In the genomic region with DNA sequence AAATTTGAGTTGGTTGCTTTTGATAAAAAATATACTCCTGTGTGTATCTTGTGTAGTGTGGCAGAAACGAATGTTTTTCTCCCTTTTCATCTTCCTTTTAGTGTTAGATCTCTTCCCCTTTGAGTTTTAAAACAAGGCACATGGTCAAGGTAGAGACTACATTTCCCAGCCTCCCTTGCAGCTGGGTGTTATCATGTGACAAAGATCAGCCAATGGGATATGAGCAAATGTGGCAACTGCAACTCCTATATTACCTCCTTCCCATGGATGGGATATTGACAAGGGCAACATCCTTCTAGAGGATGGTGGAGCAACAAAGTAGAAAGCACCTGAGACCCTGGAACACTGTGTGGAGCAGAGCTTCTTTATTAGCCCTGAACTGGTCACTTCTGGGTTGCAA, we compare ENCODE assay signal across 10 cellular contexts. TPM values are rescaled to one million over a fixed set of nuclear protein-coding genes. Genes with fewer than 3 reads are reported as not detected.
DNase-seq lines count a peak whose midpoint lies in the region; ATAC-seq and TF ChIP-seq lines count a peak whose summit lies in the region.
"Had no signal": no experiment of that assay in that cellular context is flagged by ENCODE, and none has a peak within 500 bp of the region (broad histone marks: within the 10 kb centered on the region; RNA-seq: fewer than 3 reads in every experiment).

No MANE protein-coding gene starts in this region.

- H3K27ac ChIP-seq in DOHH2 (ENCODE audit: low read depth, low read length) (no peak overlapping the region), SU-DHL-6 (ENCODE audit: low read depth, low read length) (no peak overlapping the region), caudate nucleus (ENCODE audit: low read depth, low read length) (no peak overlapping the region)
- H3K27ac ChIP-seq: cardiac muscle cell had no signal

- H3K9me2 ChIP-seq in DOHH2 (replicated peaks; ENCODE audit: control insufficient read depth, low read length) (no peaks in the 10 kb centered on the region), SU-DHL-6 (replicated peaks; ENCODE audit: insufficient read depth, low read length) (no peaks in the 10 kb centered on the region)

- no peak for TF ChIP-seq CTCF in DOHH2 (IDR thresholded peaks at IDR 0.05; ENCODE audit: low read depth, low read length, poor library complexity, severe bottlenecking)
- TF ChIP-seq CTCF in SU-DHL-6 (IDR thresholded peaks at IDR 0.05; ENCODE audit: insufficient read depth, low read length, poor library complexity, severe bottlenecking) = no peak

- peaks cover 10% of the 10 kb centered on the region for H3K4me1 ChIP-seq in DOHH2 (ENCODE audit: control insufficient read depth, low read length)

- H3K79me2 ChIP-seq in DOHH2 (ENCODE audit: control insufficient read depth, low read length) (no peaks in the 10 kb centered on the region), SU-DHL-6 (ENCODE audit: insufficient read depth, low read length) (no peaks in the 10 kb centered on the region)

- H3K9ac ChIP-seq in SU-DHL-6 (ENCODE audit: low read length) = no peak overlapping the region

- H3K4me3 ChIP-seq in DOHH2 (ENCODE audit: low read length) (no peak overlapping the region; the same call in 1 of the 2 replicates), SU-DHL-6 (ENCODE audit: insufficient read depth, low read length, poor library complexity, severe bottlenecking) (no peak overlapping the region)
- H3K4me3 ChIP-seq: cardiac muscle cell had no signal

- H3K4me2 ChIP-seq in DOHH2 (ENCODE audit: low read length) (peak overlapping the region; percentile 24; the same call in 1 of the 2 replicates), SU-DHL-6 (ENCODE audit: low read depth, low read length, poor library complexity, severe bottlenecking) (no peak overlapping the region)

- H3K9me3 ChIP-seq in DOHH2 (ENCODE audit: control insufficient read depth, insufficient read depth, low read length) = peaks cover 4% of the 10 kb centered on the region; the same call in 1 of the 2 replicates
- 0 out of 2 replicates have a peak, but pooled peaks cover 6% of the 10 kb centered on the region for H3K9me3 ChIP-seq in SU-DHL-6 (ENCODE audit: insufficient read depth, low read length)

- ATAC-seq in GM21390 (IDR thresholded peaks at IDR 0.05; ENCODE audit: unreplicated experiment) (no peak), GM18907 (IDR thresholded peaks at IDR 0.05; ENCODE audit: unreplicated experiment) (no peak), GM19452 (IDR thresholded peaks at IDR 0.05; ENCODE audit: unreplicated experiment) (no peak)

- no peaks in the 10 kb centered on the region for H3K27me3 ChIP-seq in DOHH2 (ENCODE audit: control insufficient read depth, low read length)
- no peaks in the 10 kb centered on the region for H3K27me3 ChIP-seq in SU-DHL-6 (ENCODE audit: low read length)
- H3K27me3 ChIP-seq: cardiac muscle cell had no signal

- H3F3A ChIP-seq in DOHH2 (ENCODE audit: control insufficient read depth, insufficient read depth) = peaks cover 5% of the 10 kb centered on the region; the same call in 1 of the 2 replicates
- no peaks in the 10 kb centered on the region for H3F3A ChIP-seq in SU-DHL-6 (ENCODE audit: insufficient read depth)

- H4K20me1 ChIP-seq in DOHH2 (ENCODE audit: control insufficient read depth, insufficient read depth, low read depth, low read length) = no peaks in the 10 kb centered on the region
- no peaks in the 10 kb centered on the region for H4K20me1 ChIP-seq in SU-DHL-6 (ENCODE audit: low read depth, low read length)

- H2AFZ ChIP-seq in SU-DHL-6 (ENCODE audit: low read depth, low read length, severe bottlenecking) = peak overlapping the region; percentile 72

- peak; percentile 42 for DNase-seq in HT-29 (ENCODE audit: low spot score)
- peak; percentile 19 for DNase-seq in iPS-NIHi7 (ENCODE audit: extremely low spot score)
- no peak for DNase-seq in caudate nucleus (lab: John Stamatoyannopoulos, UW)
- DNase-seq: natural killer cell had no signal

- H3K36me3 ChIP-seq in DOHH2 (ENCODE audit: control insufficient read depth, low read length) (no peaks in the 10 kb centered on the region), SU-DHL-6 (ENCODE audit: low read length) (no peaks in the 10 kb centered on the region)
- H3K36me3 ChIP-seq: cardiac muscle cell had no signal

RNA-seq across cellular contexts. Expression of a gene that starts 42.4 kb away (rescaled TPM):
- not detected in 2 replicates for total RNA-seq in HT-29 (2014; rRNA removed; shearing (Covaris generic))
- total RNA-seq: cardiac muscle cell had no signal

RNA-seq across cellular contexts. Expression of a gene that starts 49.4 kb away (rescaled TPM):
- total RNA-seq in HT-29 (2014; rRNA removed; shearing (Covaris generic)) = not detected in 2 replicates
- total RNA-seq: cardiac muscle cell had no signal

RNA-seq across cellular contexts. Expression of a gene that starts 57.6 kb away (rescaled TPM):
- 2.3 and 2.6 TPM in 2 replicates for total RNA-seq in HT-29 (2014; rRNA removed; shearing (Covaris generic))

Comparison
In these comparisons a context has a peak if more than half of its experiments do, and no peak if none do; other contexts are left out.
1. DNase-seq: peak in HT-29 (single experiment) and iPS-NIHi7 (single experiment); none in caudate nucleus (0 of 61).